23 cellular contexts compared by ENCODE assay signal in the genomic region with DNA sequence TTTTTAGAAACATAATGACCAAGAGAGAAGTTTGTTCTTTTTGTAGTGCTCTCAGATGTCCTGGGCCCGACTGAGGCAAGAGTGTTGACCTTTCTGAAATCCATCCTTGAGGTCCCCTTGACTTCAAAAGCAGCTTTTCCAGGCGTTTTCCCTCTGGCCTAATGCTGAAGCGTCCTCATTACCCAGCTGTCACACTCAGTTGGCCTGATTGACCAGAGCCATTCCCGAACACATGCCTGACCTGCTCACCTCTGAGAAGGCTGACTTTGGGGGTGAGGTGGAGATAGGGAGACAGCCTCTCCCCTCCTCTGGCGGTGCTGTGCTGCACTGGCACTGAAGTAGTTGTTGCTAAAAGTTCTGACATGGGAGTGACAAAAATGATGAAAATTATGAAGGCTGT.
DNase-seq lines count a peak whose midpoint lies in the region; ATAC-seq and TF ChIP-seq lines count a peak whose summit lies in the region.
"Had no signal": no experiment of that assay in that cellular context is flagged by ENCODE, and none has a peak within 500 bp of the region (broad histone marks: within the 10 kb centered on the region; RNA-seq: fewer than 3 reads in every experiment).

No MANE protein-coding gene starts in this region.

- intact Hi-C loops in right cardiac atrium (cut with DNase I) = no loop called here
- intact Hi-C loops in Right ventricle myocardium inferior (cut with DNase I) = loop anchor here (10.0 kb wide), 1 partner anchor 98 kb away; no protein-coding TSS in a partner anchor
- intact Hi-C loops in esophagus squamous epithelium (cut with DNase I) = no loop called here

- H3K27ac ChIP-seq in right cardiac atrium (ENCODE audit: low read length) (no peak overlapping the region), ectodermal cell (ENCODE audit: insufficient read depth, low read depth, low read length, poor library complexity, severe bottlenecking) (peak overlapping the region; percentile 20), esophagus squamous epithelium (no peak overlapping the region)
- H3K27ac ChIP-seq: BLaER1 treated with 17β-estradiol and CSF1 and Interleukin-3, amounts not matched to agents 10 nM and 100 nM; dorsolateral prefrontal cortex; neutrophil had no signal

- peaks cover 22% of the 10 kb centered on the region for H3K4me1 ChIP-seq in right cardiac atrium (ENCODE audit: control insufficient read depth, insufficient read depth, low read length)
- peaks cover 42% of the 10 kb centered on the region for H3K4me1 ChIP-seq in ectodermal cell (ENCODE audit: control insufficient read depth, insufficient read depth, low read length)
- peaks cover 0 to 6% (median 0%) of the 10 kb centered on the region in 3 donors for H3K4me1 ChIP-seq in esophagus squamous epithelium
- H3K4me1 ChIP-seq: BLaER1 treated with 17β-estradiol and CSF1 and Interleukin-3, amounts not matched to agents 10 nM and 100 nM had no signal

- 57% methylated on average over 5 of the region's 5 CpGs for WGBS in right cardiac atrium
- WGBS in ectodermal cell, 2 experiments = 49 to 57% methylated on average over 5 of the region's 5 CpGs
- 74 to 80% methylated on average over 5 of the region's 5 CpGs for WGBS in esophagus squamous epithelium, 2 donors

- DNase-seq in right cardiac atrium (no peak), Right ventricle myocardium inferior (ENCODE audit: missing footprints) (no peak), myocyte (ENCODE audit: low read depth) (peak; percentile 39), type B pancreatic cell (ENCODE audit: extremely low spot score, unreplicated experiment) (no peak), esophagus squamous epithelium (lab: John Stamatoyannopoulos, UW) (no peak), HT-29 (ENCODE audit: low spot score) (no peak), T-helper 2 cell (no peak)
- DNase-seq: activated CD4-positive, alpha-beta T cell treated with anti-CD3 and anti-CD28 coated beads, Interleukin-2, amount 50 U/mL, for 1 hour; activated naive CD4-positive, alpha-beta T cell; anterior cingulate cortex; central memory CD4-positive, alpha-beta T cell; dorsolateral prefrontal cortex; foreskin melanocyte; hypothalamus; KBM-7; NCI-H187; NCI-H774; SHP77 treated with DMSO at 0.1 percent for 48 hours; stimulated activated CD4-positive, alpha-beta T cell treated with anti-CD3 and anti-CD28 coated beads, Interleukin-15, amount 100 ng/mL, for 24 hours; T-helper 17 cell had no signal

- ATAC-seq in right cardiac atrium = peak; percentile 24 to 49
- no peak for ATAC-seq in Right ventricle myocardium inferior
- ATAC-seq: T-helper 17 cell had no signal

- no peak for TF ChIP-seq POLR2A in esophagus squamous epithelium (IDR thresholded peaks at IDR 0.05)

- H3K9me3 ChIP-seq in right cardiac atrium (ENCODE audit: control insufficient read depth, low read length) = no peaks in the 10 kb centered on the region
- H3K9me3 ChIP-seq in ectodermal cell (ENCODE audit: control insufficient read depth, low read length) = no peaks in the 10 kb centered on the region
- no peaks in the 10 kb centered on the region for H3K9me3 ChIP-seq in esophagus squamous epithelium
- H3K9me3 ChIP-seq: BLaER1 treated with 17β-estradiol and CSF1 and Interleukin-3, amounts not matched to agents 10 nM and 100 nM; neutrophil had no signal

- peaks cover 33% of the 10 kb centered on the region for H3K4me1 Mint-ChIP-seq in type B pancreatic cell (ENCODE audit: unreplicated experiment)

- H3K27me3 Mint-ChIP-seq in type B pancreatic cell = no peaks in the 10 kb centered on the region
- H3K27me3 Mint-ChIP-seq: T-helper 17 cell had no signal

- peak overlapping the region; percentile 68 for H3K27ac Mint-ChIP-seq in type B pancreatic cell

- peak overlapping the region; percentile 69 for H3K4me3 Mint-ChIP-seq in type B pancreatic cell
- H3K4me3 Mint-ChIP-seq: T-helper 17 cell had no signal

- peaks cover 28% of the 10 kb centered on the region for H3K36me3 Mint-ChIP-seq in type B pancreatic cell

- H3K4me3 ChIP-seq in right cardiac atrium (ENCODE audit: low read length) (no peak overlapping the region), ectodermal cell (ENCODE audit: insufficient read depth, low read depth, low read length) (no peak overlapping the region), esophagus squamous epithelium (no peak overlapping the region)
- H3K4me3 ChIP-seq: BLaER1 treated with 17β-estradiol and CSF1 and Interleukin-3, amounts not matched to agents 10 nM and 100 nM; dorsolateral prefrontal cortex had no signal

- H3K27me3 ChIP-seq in right cardiac atrium (ENCODE audit: control insufficient read depth, insufficient read depth) (no peaks in the 10 kb centered on the region), ectodermal cell (ENCODE audit: control insufficient read depth, insufficient read depth, low read length, poor library complexity, severe bottlenecking) (no peaks in the 10 kb centered on the region), esophagus squamous epithelium (no peaks in the 10 kb centered on the region)
- H3K27me3 ChIP-seq: BLaER1 treated with 17β-estradiol and CSF1 and Interleukin-3, amounts not matched to agents 10 nM and 100 nM; dorsolateral prefrontal cortex; neutrophil had no signal

- H3K9me3 Mint-ChIP-seq in type B pancreatic cell = no peaks in the 10 kb centered on the region

- no peak for TF ChIP-seq CTCF in type B pancreatic cell (conservative IDR thresholded peaks at IDR 0.05)
- no peak for TF ChIP-seq CTCF in esophagus squamous epithelium (IDR thresholded peaks at IDR 0.05)

- H3K36me3 ChIP-seq in ectodermal cell (ENCODE audit: control insufficient read depth, insufficient read depth, low read length) (no peaks in the 10 kb centered on the region), esophagus squamous epithelium (peaks cover 0 to 65% (median 0%) of the 10 kb centered on the region in 3 donors)
